16 cellular contexts compared by ENCODE assay signal in the genomic region with DNA sequence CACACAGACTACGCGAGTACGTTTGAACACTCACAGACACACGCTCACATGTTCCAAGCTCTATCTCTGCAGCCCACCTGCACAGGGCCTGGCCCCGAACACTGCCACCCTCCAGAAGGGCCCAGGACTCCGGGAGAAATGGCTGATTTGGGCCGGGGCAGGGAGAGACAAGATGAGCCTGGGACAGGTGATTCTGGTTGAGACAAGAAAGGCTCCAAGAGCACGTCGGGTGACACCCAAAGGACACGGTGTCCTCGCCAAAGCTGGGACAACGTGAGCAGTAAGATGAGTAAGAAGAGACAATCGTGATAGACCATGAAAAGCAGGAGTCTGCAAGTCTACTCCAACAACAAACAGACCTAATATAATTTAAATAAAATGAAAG. TPM values are rescaled to one million over a fixed set of nuclear protein-coding genes. Genes with fewer than 3 reads are reported as not detected.
DNase-seq lines count a peak whose midpoint lies in the region; ATAC-seq and TF ChIP-seq lines count a peak whose summit lies in the region.
"Had no signal": no experiment of that assay in that cellular context is flagged by ENCODE, and none has a peak within 500 bp of the region (broad histone marks: within the 10 kb centered on the region; RNA-seq: fewer than 3 reads in every experiment).

No MANE protein-coding gene starts in this region.

- H3K27me3 Mint-ChIP-seq in mesothelial cell of epicardium (ENCODE audit: low read depth), result no peaks in the 10 kb centered on the region
- H3K27me3 Mint-ChIP-seq in activated CD4-positive, alpha-beta T cell treated with anti-CD3 and anti-CD28 coated beads, Interleukin-2, amount 10 ng/mL, durations not matched to agents 7 days and 5 days, result no peaks in the 10 kb centered on the region

- POLR2A ChIA-PET in activated CD4-positive, alpha-beta T cell treated with anti-CD3 and anti-CD28 coated beads, Interleukin-2, amount 10 ng/mL, durations not matched to agents 7 days and 5 days (lab: Charles Lee), result no interaction called here

- H3K4me3 ChIP-seq in BLaER1 (no peak overlapping the region), OCI-LY3 (ENCODE audit: low read length) (no peak overlapping the region)
- H3K4me3 ChIP-seq: HAP-1, Peyer's patch had no signal

- DNase-seq in mesothelial cell of epicardium (ENCODE audit: low spot score in 2 of 2, unreplicated experiment in 2 of 2) (no peak), midbrain (lab: John Stamatoyannopoulos, UW) (no peak)
- no peak for DNase-seq in stimulated activated effector memory CD8-positive, alpha-beta T cell treated with anti-CD3 and anti-CD28 coated beads, Interleukin-12 subunit alpha, Interleukin-12 subunit beta, amount 100 ng/mL, for 72 hours (ENCODE audit: low spot score in 2 of 2)
- DNase-seq in activated CD4-positive, alpha-beta T cell treated with anti-CD3 and anti-CD28 coated beads, Interleukin-2, amount 10 ng/mL, durations not matched to agents 7 days and 5 days, result no peak
- DNase-seq: KBM-7, NCI-H1105 treated with DMSO at 0.1 percent for 48 hours, NCI-H1694, NCI-H2081 treated with DMSO at 0.1 percent for 48 hours, NCI-H446 treated with DMSO at 0.1 percent for 48 hours, Peyer's patch, Right ventricle myocardium superior had no signal

- no peaks in the 10 kb centered on the region for H3K27me3 ChIP-seq in BLaER1
- H3K27me3 ChIP-seq in OCI-LY3 (ENCODE audit: low read depth, low read length), result no peaks in the 10 kb centered on the region
- H3K27me3 ChIP-seq: Peyer's patch had no signal

- H3K27ac ChIP-seq in BLaER1, result peak overlapping the region; percentile 88; the same call in 1 of the 2 replicates
- H3K27ac ChIP-seq in OCI-LY3 (ENCODE audit: low read length), result no peak overlapping the region
- H3K27ac ChIP-seq: Peyer's patch had no signal

- CTCF ChIA-PET in activated CD4-positive, alpha-beta T cell treated with anti-CD3 and anti-CD28 coated beads, Interleukin-2, amount 10 ng/mL, durations not matched to agents 7 days and 5 days (lab: Charles Lee), result no interaction called here

- H3K79me2 ChIP-seq in OCI-LY3 (ENCODE audit: low read length), result peaks cover 23% of the 10 kb centered on the region

- H4K20me1 ChIP-seq in BLaER1, result peaks cover 45% of the 10 kb centered on the region
- H4K20me1 ChIP-seq in OCI-LY3 (ENCODE audit: insufficient read depth, low read length), result no peaks in the 10 kb centered on the region

- peaks cover 28% of the 10 kb centered on the region for H3K36me3 ChIP-seq in BLaER1
- H3K36me3 ChIP-seq in OCI-LY3 (replicated peaks; ENCODE audit: low read depth, low read length), result peaks cover 24% of the 10 kb centered on the region
- H3K36me3 ChIP-seq: HAP-1, Peyer's patch had no signal

- H3K4me2 ChIP-seq in BLaER1 (peak overlapping the region; percentile 98), OCI-LY3 (ENCODE audit: low read length) (0 out of 2 replicates have a peak overlapping the region, but pooled peaks have one; percentile 14)

- H3K9ac ChIP-seq in BLaER1 (0 out of 2 replicates have a peak overlapping the region, but pooled peaks have one; percentile 37), OCI-LY3 (ENCODE audit: low read length) (no peak overlapping the region)

- H2AFZ ChIP-seq in OCI-LY3 (ENCODE audit: low read depth, low read length), result no peak overlapping the region

- no peak for TF ChIP-seq CTCF in OCI-LY3 (IDR thresholded peaks at IDR 0.05; ENCODE audit: low read depth, low read length)
- no peak for TF ChIP-seq CTCF in mesothelial cell of epicardium (IDR thresholded peaks at IDR 0.05; ENCODE audit: unreplicated experiment)

- H3K27ac Mint-ChIP-seq in mesothelial cell of epicardium, result peak overlapping the region; percentile 56
- H3K27ac Mint-ChIP-seq in stimulated activated effector memory CD8-positive, alpha-beta T cell treated with anti-CD3 and anti-CD28 coated beads, Interleukin-12 subunit alpha, Interleukin-12 subunit beta, amount 100 ng/mL, for 72 hours, result peak overlapping the region; percentile 23
- H3K27ac Mint-ChIP-seq in activated CD4-positive, alpha-beta T cell treated with anti-CD3 and anti-CD28 coated beads, Interleukin-2, amount 10 ng/mL, durations not matched to agents 7 days and 5 days, result no peak overlapping the region
- H3K27ac Mint-ChIP-seq: CD14-positive monocyte had no signal

- peaks cover 37% of the 10 kb centered on the region for H3K4me1 Mint-ChIP-seq in mesothelial cell of epicardium
- peaks cover 5% of the 10 kb centered on the region for H3K4me1 Mint-ChIP-seq in stimulated activated effector memory CD8-positive, alpha-beta T cell treated with anti-CD3 and anti-CD28 coated beads, Interleukin-12 subunit alpha, Interleukin-12 subunit beta, amount 100 ng/mL, for 72 hours
- peaks cover 3% of the 10 kb centered on the region for H3K4me1 Mint-ChIP-seq in activated CD4-positive, alpha-beta T cell treated with anti-CD3 and anti-CD28 coated beads, Interleukin-2, amount 10 ng/mL, durations not matched to agents 7 days and 5 days

- H3K9me3 ChIP-seq in BLaER1 (no peaks in the 10 kb centered on the region), OCI-LY3 (ENCODE audit: insufficient read depth, low read length) (no peaks in the 10 kb centered on the region)
- H3K9me3 ChIP-seq: HAP-1, Peyer's patch had no signal

- H3K4me1 ChIP-seq in BLaER1 (peaks cover 96% of the 10 kb centered on the region), OCI-LY3 (ENCODE audit: low read length) (peaks cover 50% of the 10 kb centered on the region)
- H3K4me1 ChIP-seq: HAP-1, Peyer's patch had no signal

- no peak overlapping the region for H3K4me3 Mint-ChIP-seq in mesothelial cell of epicardium
- H3K4me3 Mint-ChIP-seq in stimulated activated effector memory CD8-positive, alpha-beta T cell treated with anti-CD3 and anti-CD28 coated beads, Interleukin-12 subunit alpha, Interleukin-12 subunit beta, amount 100 ng/mL, for 72 hours, result no peak overlapping the region
- H3K4me3 Mint-ChIP-seq in activated CD4-positive, alpha-beta T cell treated with anti-CD3 and anti-CD28 coated beads, Interleukin-2, amount 10 ng/mL, durations not matched to agents 7 days and 5 days, result no peak overlapping the region
- H3K4me3 Mint-ChIP-seq: CD14-positive monocyte had no signal

- H3K9me3 Mint-ChIP-seq in mesothelial cell of epicardium, result peaks cover 8% of the 10 kb centered on the region
- no peaks in the 10 kb centered on the region for H3K9me3 Mint-ChIP-seq in stimulated activated effector memory CD8-positive, alpha-beta T cell treated with anti-CD3 and anti-CD28 coated beads, Interleukin-12 subunit alpha, Interleukin-12 subunit beta, amount 100 ng/mL, for 72 hours
- H3K9me3 Mint-ChIP-seq in activated CD4-positive, alpha-beta T cell treated with anti-CD3 and anti-CD28 coated beads, Interleukin-2, amount 10 ng/mL, durations not matched to agents 7 days and 5 days, result peaks cover 2% of the 10 kb centered on the region

- ATAC-seq in stimulated activated effector memory CD8-positive, alpha-beta T cell treated with anti-CD3 and anti-CD28 coated beads, Interleukin-12 subunit alpha, Interleukin-12 subunit beta, amount 100 ng/mL, for 72 hours, result no peak
- no peak for ATAC-seq in GM19467 (IDR thresholded peaks at IDR 0.05; ENCODE audit: unreplicated experiment)

- H3K36me3 Mint-ChIP-seq in mesothelial cell of epicardium, result peaks cover 25% of the 10 kb centered on the region
- peaks cover 6% of the 10 kb centered on the region for H3K36me3 Mint-ChIP-seq in stimulated activated effector memory CD8-positive, alpha-beta T cell treated with anti-CD3 and anti-CD28 coated beads, Interleukin-12 subunit alpha, Interleukin-12 subunit beta, amount 100 ng/mL, for 72 hours
- peaks cover 3% of the 10 kb centered on the region for H3K36me3 Mint-ChIP-seq in activated CD4-positive, alpha-beta T cell treated with anti-CD3 and anti-CD28 coated beads, Interleukin-2, amount 10 ng/mL, durations not matched to agents 7 days and 5 days (ENCODE audit: low read depth)

RNA-seq across cellular contexts. Expression of a gene that starts 9.2 kb away (rescaled TPM):
- total RNA-seq in mesothelial cell of epicardium, result 2.1 to 2.6 TPM (median 2.4 TPM) in 3 replicates
- total RNA-seq in activated CD4-positive, alpha-beta T cell treated with anti-CD3 and anti-CD28 coated beads, Interleukin-2, amount 10 ng/mL, durations not matched to agents 7 days and 5 days, result under 1 TPM in 1 of 2 experiments, not detected in 1; 0.08 TPM

RNA-seq across cellular contexts. Expression of a gene that starts 52.8 kb away (rescaled TPM):
- 1.0 to 1.6 TPM (median 1.0 TPM) in 3 replicates for total RNA-seq in mesothelial cell of epicardium
- 10 to 100 TPM; 13.3 to 13.8 TPM for total RNA-seq in activated CD4-positive, alpha-beta T cell treated with anti-CD3 and anti-CD28 coated beads, Interleukin-2, amount 10 ng/mL, durations not matched to agents 7 days and 5 days
